ENCODE assay signal across 12 cellular contexts in the genomic region with DNA sequence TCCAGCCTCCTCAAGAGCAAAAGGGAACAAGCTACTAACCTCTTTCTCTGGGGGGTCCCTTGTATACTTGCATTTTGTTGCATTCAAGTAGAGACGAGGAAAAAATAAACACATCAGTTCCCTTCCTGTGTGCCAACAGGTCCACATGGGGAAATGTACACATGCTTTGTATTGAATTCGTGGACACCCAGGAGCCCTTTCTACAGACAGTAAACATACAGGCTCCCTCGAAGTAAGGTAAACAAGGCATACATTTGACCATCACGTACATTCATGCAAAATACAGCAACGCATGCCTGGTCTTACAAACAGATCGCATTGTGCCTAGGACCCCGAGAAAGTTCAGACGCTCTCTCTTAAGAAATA. TPM values are rescaled to one million over a fixed set of nuclear protein-coding genes. Genes with fewer than 3 reads are reported as not detected.
DNase-seq lines count a peak whose midpoint lies in the region; ATAC-seq, FAIRE-seq and TF ChIP-seq lines count a peak whose summit lies in the region.
"Had no signal": no experiment of that assay in that cellular context is flagged by ENCODE, and none has a peak within 500 bp of the region (broad histone marks: within the 10 kb centered on the region; RNA-seq: fewer than 3 reads in every experiment).

No MANE protein-coding gene starts in this region.

- no peak for FAIRE-seq in D721Med (lab: Jason Lieb, UNC)

- peaks cover 92% of the 10 kb centered on the region for H3K27me3 Mint-ChIP-seq in mesothelial cell of epicardium (ENCODE audit: low read depth)

- H3K9me3 ChIP-seq in heart right ventricle: no peaks in the 10 kb centered on the region
- H3K9me3 ChIP-seq in ascending aorta: no peaks in the 10 kb centered on the region
- no peaks in the 10 kb centered on the region for H3K9me3 ChIP-seq in tibial artery
- H3K9me3 ChIP-seq: esophagus squamous epithelium had no signal

- DNase-seq in heart right ventricle (no peak), Right ventricle myocardium inferior (ENCODE audit: missing footprints) (no peak), ascending aorta (ENCODE audit: low spot score in 2 of 2) (no peak), mesothelial cell of epicardium (ENCODE audit: low spot score in 2 of 2, unreplicated experiment in 2 of 2) (no peak), tibial artery (no peak), D721Med (ENCODE audit: insufficient read length, low spot score) (no peak)
- no peak for DNase-seq in stimulated activated CD4-positive, alpha-beta T cell treated with anti-CD3 and anti-CD28 coated beads, Interleukin-2, amount 100 ng/mL, for 24 hours
- DNase-seq: esophagus squamous epithelium, NCI-H2029, SHP77 treated with DMSO at 0.1 percent for 48 hours had no signal

- H3K27me3 ChIP-seq in heart right ventricle (peaks cover 0 to 63% (median 10%) of the 10 kb centered on the region in 7 donors), ascending aorta (no peaks in the 10 kb centered on the region), tibial artery (no peaks in the 10 kb centered on the region)

- no peaks in the 10 kb centered on the region for H3K36me3 Mint-ChIP-seq in mesothelial cell of epicardium
- H3K36me3 Mint-ChIP-seq: CD14-positive monocyte had no signal

- peaks cover 6 to 64% (median 36%) of the 10 kb centered on the region in 9 donors for H3K4me1 ChIP-seq in heart right ventricle
- peaks cover 3 to 18% of the 10 kb centered on the region in 2 donors for H3K4me1 ChIP-seq in ascending aorta
- peaks cover 0 to 43% (median 24%) of the 10 kb centered on the region in 4 donors for H3K4me1 ChIP-seq in tibial artery

- no peak overlapping the region for H3K27ac Mint-ChIP-seq in mesothelial cell of epicardium
- H3K27ac Mint-ChIP-seq: CD14-positive monocyte had no signal

- WGBS in heart right ventricle, 2 donors: 23 to 36% methylated on average over 8 of the region's 8 CpGs

- no peaks in the 10 kb centered on the region for H3K9me3 Mint-ChIP-seq in mesothelial cell of epicardium

- H3K27ac ChIP-seq in heart right ventricle (peak overlapping the region; percentile 31 to 91 (median 80)), ascending aorta (peak overlapping the region; percentile 17 to 78), tibial artery (peak overlapping the region; percentile 74 to 79)

- H3K4me3 ChIP-seq in heart right ventricle (peak overlapping the region in 9 of 10 donors; percentile 45 to 70 (median 65)), ascending aorta (peak overlapping the region; percentile 75 to 94), tibial artery (peak overlapping the region; percentile 67 to 85)

- H3K4me3 Mint-ChIP-seq in mesothelial cell of epicardium: peak overlapping the region; percentile 60

- intact Hi-C loops in heart right ventricle (cut with DNase I): loop anchor here in 4 of 10 donors (5.0 to 10.0 kb wide), 4 partner anchors 64 to 186 kb away; no protein-coding TSS in a partner anchor
- intact Hi-C loops in Right ventricle myocardium inferior (cut with DNase I): loop anchor here (2.0 to 5.0 kb wide), 4 partner anchors 41 to 131 kb away; no protein-coding TSS in a partner anchor
- intact Hi-C loops in ascending aorta (cut with DNase I): no loop called here
- intact Hi-C loops in tibial artery (cut with DNase I; ENCODE audit: low total_unique reads): loop anchor here (10.0 kb wide), 1 partner anchor 84 kb away; no protein-coding TSS in a partner anchor

- H3K4me1 Mint-ChIP-seq in mesothelial cell of epicardium: peaks cover 16% of the 10 kb centered on the region

- H3K36me3 ChIP-seq in heart right ventricle (no peaks in the 10 kb centered on the region), ascending aorta (no peaks in the 10 kb centered on the region), tibial artery (no peaks in the 10 kb centered on the region)
- H3K36me3 ChIP-seq: esophagus squamous epithelium had no signal

- ATAC-seq in heart right ventricle: no peak
- ATAC-seq in Right ventricle myocardium inferior: no peak
- ATAC-seq in GM21360 (IDR thresholded peaks at IDR 0.05; ENCODE audit: unreplicated experiment): no peak

- no peak for TF ChIP-seq CTCF in heart right ventricle (IDR thresholded peaks at IDR 0.05)
- no peak for TF ChIP-seq CTCF in ascending aorta (IDR thresholded peaks at IDR 0.05)
- TF ChIP-seq CTCF in mesothelial cell of epicardium (IDR thresholded peaks at IDR 0.05; ENCODE audit: unreplicated experiment): no peak
- TF ChIP-seq CTCF in tibial artery (IDR thresholded peaks at IDR 0.05): no peak
- TF ChIP-seq CTCF in D721Med (IDR thresholded peaks at IDR 0.05; ENCODE audit: insufficient read depth, missing control alignments): no peak

RNA-seq across cellular contexts. Expression of a gene that starts 1.1 kb away (rescaled TPM):
- total RNA-seq in heart right ventricle (10 to 100 TPM in 9 of 10 donors, 1 to 10 TPM in 1; 9.9 to 24.7 (median 15.9) TPM), Right ventricle myocardium inferior (20.7 TPM), ascending aorta (13.3 TPM), mesothelial cell of epicardium (0.31 to 0.47 TPM (median 0.42 TPM) in 3 replicates)
- 1 to 10 TPM; 3.5 to 8.0 TPM for polyA plus RNA-seq in heart right ventricle
- polyA plus RNA-seq: CD14-positive monocyte had no signal
